24 cellular contexts compared by ENCODE assay signal in the genomic region with DNA sequence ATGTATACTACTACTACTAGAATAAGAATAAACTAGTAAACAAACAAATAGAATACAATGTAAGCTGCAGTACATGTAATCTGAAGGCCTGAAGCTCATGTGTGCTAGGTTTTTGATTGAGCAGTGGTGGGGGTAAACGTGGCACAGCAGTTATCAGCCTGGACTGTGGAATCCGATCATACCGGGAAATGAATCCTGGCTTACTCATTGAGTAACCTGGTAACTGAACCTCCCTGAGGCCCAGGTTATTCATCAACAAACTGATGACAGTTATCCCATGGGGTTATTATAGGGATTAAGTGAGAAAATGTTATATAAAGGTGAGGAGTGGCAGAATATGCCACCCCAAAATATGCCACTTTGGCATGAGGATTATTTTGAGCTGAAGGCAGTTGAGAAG.
"Had no signal": no experiment of that assay in that cellular context is flagged by ENCODE, and none has a peak within 500 bp of the region (broad histone marks: within the 10 kb centered on the region; RNA-seq: fewer than 3 reads in every experiment).

No MANE protein-coding gene starts in this region.

- DNase-seq: activated CD4-positive, alpha-beta T cell treated with anti-CD3 and anti-CD28 coated beads for 4 hours; activated CD4-positive, alpha-beta T cell treated with anti-CD3 and anti-CD28 coated beads, Interleukin-2, amount 50 U/mL, for 4 hours; activated effector memory CD4-positive, alpha-beta T cell treated with Interleukin-2 at 50 U/mL for 16 hours; activated naive CD4-positive, alpha-beta T cell treated with Interleukin-2 at 50 U/mL for 16 hours; activated T-cell treated with anti-CD3 and anti-CD28 coated beads for 4 hours; activated T-cell treated with anti-CD3 and anti-CD28 coated beads, Interleukin-2, amount 50 U/mL, for 72 hours; anterior cingulate cortex; cerebellar nuclear complex; colonic mucosa; effector CD8-positive, alpha-beta T cell; foreskin fibroblast; heart right ventricle; left ventricle myocardium inferior; mucosa of descending colon; right lobe of liver; stimulated activated CD4-positive, alpha-beta T cell treated with anti-CD3 and anti-CD28 coated beads, Interleukin-2, amount 100 ng/mL, for 48 hours; stimulated activated naive CD4-positive, alpha-beta T cell treated with Interleukin-2 at 50 U/mL for 16 hours; T-helper 1 cell; testis; transverse colon had no signal

- ATAC-seq: activated T-cell treated with anti-CD3 and anti-CD28 coated beads, Interleukin-2, amount 50 U/mL, for 72 hours; heart right ventricle; mucosa of descending colon; natural killer cell treated with Interleukin-12 subunit alpha and Interleukin-12 subunit beta and Interleukin-15 and Interleukin-18, amount 100 ng/mL, for 72 hours; right lobe of liver had no signal

- H3K27ac ChIP-seq: cardiac muscle cell, colonic mucosa, heart right ventricle, left ventricle myocardium inferior, right lobe of liver, testis, transverse colon had no signal

- H3K27me3 ChIP-seq: cardiac muscle cell, colonic mucosa, heart right ventricle, right lobe of liver, testis, transverse colon had no signal

- FAIRE-seq: endometrium had no signal

- H3K4me3 ChIP-seq: cardiac muscle cell, colonic mucosa, heart right ventricle, left ventricle myocardium inferior, lung, mucosa of descending colon, right lobe of liver, testis, transverse colon had no signal

- H3K36me3 ChIP-seq: cardiac muscle cell, colonic mucosa, heart right ventricle, left ventricle myocardium inferior, right lobe of liver, transverse colon had no signal

- H3K9me3 ChIP-seq: colonic mucosa, left ventricle myocardium inferior, mucosa of descending colon, right lobe of liver, testis, transverse colon had no signal

- H3K4me1 ChIP-seq: colonic mucosa, right lobe of liver, testis, transverse colon had no signal
